In the genomic region with DNA sequence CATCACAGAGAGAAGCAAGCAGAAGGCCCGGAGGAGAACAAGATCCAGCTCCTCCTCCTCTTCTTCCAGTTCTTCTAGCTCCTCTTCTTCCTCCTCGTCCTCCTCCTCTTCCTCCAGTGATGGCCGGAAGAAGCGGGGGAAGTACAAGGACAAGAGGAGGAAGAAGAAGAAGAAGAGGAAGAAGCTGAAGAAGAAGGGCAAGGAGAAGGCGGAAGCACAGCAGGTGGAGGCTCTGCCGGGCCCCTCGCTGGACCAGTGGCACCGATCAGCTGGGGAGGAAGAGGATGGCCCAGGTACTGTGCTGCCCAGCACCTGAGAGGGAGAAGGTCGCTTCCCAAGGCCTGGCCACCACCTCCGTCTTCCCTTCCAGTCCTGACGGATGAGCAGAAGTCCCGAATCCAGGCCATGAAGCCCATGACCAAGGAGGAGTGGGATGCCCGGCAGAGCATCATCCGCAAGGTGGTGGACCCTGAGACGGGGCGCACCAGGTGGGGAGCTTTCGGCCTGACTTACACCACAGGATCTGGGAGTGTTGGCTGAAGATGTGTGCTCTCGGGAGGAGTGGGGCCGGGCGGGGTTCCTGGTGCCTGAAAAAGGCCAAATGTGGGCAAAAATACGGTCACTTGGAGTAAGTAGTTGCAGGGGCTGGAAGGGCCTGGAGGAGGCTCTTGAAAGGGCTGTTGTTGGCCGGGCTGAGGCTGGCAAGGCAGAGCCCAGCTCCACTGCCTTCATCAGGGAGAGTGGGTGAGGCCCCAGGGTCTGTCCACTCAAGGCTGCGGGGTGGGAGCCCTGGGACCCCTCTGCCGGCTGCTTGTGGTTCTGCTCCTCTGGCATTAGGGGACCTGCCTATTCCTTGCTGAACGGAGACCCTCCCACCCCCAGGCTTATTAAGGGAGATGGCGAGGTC, we compare ENCODE assay signal across 8 cellular contexts. TPM values are rescaled to one million over a fixed set of nuclear protein-coding genes. Genes with fewer than 3 reads are reported as not detected.
DNase-seq lines count a peak whose midpoint lies in the region; ATAC-seq and TF ChIP-seq lines count a peak whose summit lies in the region.

No MANE protein-coding gene starts in this region.

- POLR2A ChIA-PET in CD8-positive, alpha-beta memory T cell (lab: Charles Lee): interaction anchor here (0.6 to 1.3 kb wide), 2 partner anchors 16 to 620 kb away, joined by 3 to 4 read pairs; a partner anchor contains a TSS

- H3K9ac ChIP-seq in NT2/D1 (ENCODE audit: insufficient read length, low read depth) (peak overlapping the region; percentile 97), neural progenitor cell (peak overlapping the region; percentile 80)

- no peak for ATAC-seq in HG02870 (IDR thresholded peaks at IDR 0.05; ENCODE audit: unreplicated experiment)

- peak overlapping the region; percentile 26 to 88 (median 72) for H3K27ac Mint-ChIP-seq in CD8-positive, alpha-beta memory T cell
- H3K27ac Mint-ChIP-seq in neural progenitor cell: no peak overlapping the region

- peak overlapping the region; percentile 84 for H3K4me3 ChIP-seq in CD8-positive, alpha-beta memory T cell (ENCODE audit: low read length)
- peak overlapping the region; percentile 94 for H3K4me3 ChIP-seq in NT2/D1 (ENCODE audit: insufficient read length, low read depth)
- H3K4me3 ChIP-seq in ectodermal cell (ENCODE audit: insufficient read depth, low read depth, low read length): peak overlapping the region; percentile 76
- H3K4me3 ChIP-seq in neural progenitor cell: peak overlapping the region; percentile 92

- TF ChIP-seq CTCF in neural progenitor cell (IDR thresholded peaks at IDR 0.05): no peak

- H3K79me2 ChIP-seq in neural progenitor cell (ENCODE audit: low read depth): peaks cover 28% of the 10 kb centered on the region

- peak overlapping the region; percentile 75 for H3K27ac ChIP-seq in CD8-positive, alpha-beta memory T cell (ENCODE audit: low read depth, low read length)
- H3K27ac ChIP-seq in ectodermal cell (ENCODE audit: insufficient read depth, low read depth, low read length, poor library complexity, severe bottlenecking) (no peak overlapping the region), neural progenitor cell (no peak overlapping the region), caudate nucleus (ENCODE audit: low read depth, low read length) (no peak overlapping the region)

- H3K4me1 Mint-ChIP-seq in CD8-positive, alpha-beta memory T cell: peaks cover 29 to 63% (median 36%) of the 10 kb centered on the region in 3 donors
- H3K4me1 Mint-ChIP-seq in neural progenitor cell: peaks cover 47% of the 10 kb centered on the region

- CTCF ChIA-PET in CD8-positive, alpha-beta memory T cell (lab: Charles Lee): interaction anchor here (1.2 kb wide), 1 partner anchor 256 kb away, joined by 6 read pairs; no protein-coding TSS in a partner anchor

- peaks cover 43% of the 10 kb centered on the region for H3K4me1 ChIP-seq in CD8-positive, alpha-beta memory T cell (ENCODE audit: insufficient read depth, low read length)
- H3K4me1 ChIP-seq in NT2/D1 (ENCODE audit: insufficient read depth, insufficient read length) (peaks cover 29% of the 10 kb centered on the region), ectodermal cell (ENCODE audit: control insufficient read depth, insufficient read depth, low read length) (peaks cover 20% of the 10 kb centered on the region), neural progenitor cell (peaks cover 13% of the 10 kb centered on the region)

- H4K20me1 ChIP-seq in neural progenitor cell (ENCODE audit: low read depth): peaks cover 20% of the 10 kb centered on the region

- 91% methylated on average over 25 to 26 of the region's 26 CpGs for WGBS in ectodermal cell, 2 experiments

- H3K27me3 Mint-ChIP-seq in CD8-positive, alpha-beta memory T cell: no peaks in the 10 kb centered on the region
- H3K27me3 Mint-ChIP-seq in neural progenitor cell (ENCODE audit: insufficient read depth, low read depth): peaks cover 2% of the 10 kb centered on the region

- DNase-seq in CD8-positive, alpha-beta memory T cell: no peak
- DNase-seq in NT2/D1 (ENCODE audit: low read depth, low spot score): no peak
- no peak for DNase-seq in neural progenitor cell (ENCODE audit: low spot score)
- DNase-seq in HUDEP-2 (lab: John Stamatoyannopoulos, UW; ENCODE audit: unreplicated experiment in 76 of 76): no peak
- no peak for DNase-seq in caudate nucleus (lab: John Stamatoyannopoulos, UW)
- DNase-seq in effector CD8-positive, alpha-beta T cell (lab: John Stamatoyannopoulos, UW): no peak

- peak overlapping the region; percentile 76 to 93 (median 87) for H3K4me3 Mint-ChIP-seq in CD8-positive, alpha-beta memory T cell
- peak overlapping the region; percentile 91 for H3K4me3 Mint-ChIP-seq in neural progenitor cell

- H2AFZ ChIP-seq in neural progenitor cell (replicated peaks): no peak overlapping the region

- H3F3A ChIP-seq in neural progenitor cell (ENCODE audit: low read depth): no peaks in the 10 kb centered on the region

- peaks cover 0 to 40% (median 2%) of the 10 kb centered on the region in 3 donors for H3K36me3 Mint-ChIP-seq in CD8-positive, alpha-beta memory T cell
- peaks cover 4% of the 10 kb centered on the region for H3K36me3 Mint-ChIP-seq in neural progenitor cell

- peak overlapping the region; percentile 95 for H3K4me2 ChIP-seq in neural progenitor cell

- H3K9me3 ChIP-seq in CD8-positive, alpha-beta memory T cell (ENCODE audit: low read length): no peaks in the 10 kb centered on the region
- no peaks in the 10 kb centered on the region for H3K9me3 ChIP-seq in NT2/D1 (ENCODE audit: insufficient read depth, low read length)
- no peaks in the 10 kb centered on the region for H3K9me3 ChIP-seq in ectodermal cell (ENCODE audit: control insufficient read depth, low read length)
- no peaks in the 10 kb centered on the region for H3K9me3 ChIP-seq in neural progenitor cell (ENCODE audit: low read depth)

- no peaks in the 10 kb centered on the region for H3K27me3 ChIP-seq in CD8-positive, alpha-beta memory T cell (ENCODE audit: insufficient read depth, low read length, poor library complexity, severe bottlenecking)
- H3K27me3 ChIP-seq in NT2/D1 (ENCODE audit: insufficient read depth, insufficient read length): no peaks in the 10 kb centered on the region
- no peaks in the 10 kb centered on the region for H3K27me3 ChIP-seq in ectodermal cell (ENCODE audit: control insufficient read depth, insufficient read depth, low read length, poor library complexity, severe bottlenecking)
- no peaks in the 10 kb centered on the region for H3K27me3 ChIP-seq in neural progenitor cell

- H3K9me3 Mint-ChIP-seq in CD8-positive, alpha-beta memory T cell: peaks cover 0 to 1% (median 0%) of the 10 kb centered on the region in 5 donors
- H3K9me3 Mint-ChIP-seq in neural progenitor cell: no peaks in the 10 kb centered on the region

- no peaks in the 10 kb centered on the region for H3K36me3 ChIP-seq in CD8-positive, alpha-beta memory T cell (ENCODE audit: insufficient read depth, low read length)
- H3K36me3 ChIP-seq in NT2/D1 (ENCODE audit: insufficient read depth, insufficient read length, low read length): peaks cover 78% of the 10 kb centered on the region
- peaks cover 3% of the 10 kb centered on the region for H3K36me3 ChIP-seq in ectodermal cell (ENCODE audit: control insufficient read depth, insufficient read depth, low read length)
- no peaks in the 10 kb centered on the region for H3K36me3 ChIP-seq in neural progenitor cell

RNA-seq across cellular contexts. Expression of a gene that starts 1.4 kb away (rescaled TPM):
- total RNA-seq in CD8-positive, alpha-beta memory T cell: 100 to 1,000 TPM; 172 to 181 TPM
- polyA plus RNA-seq in CD8-positive, alpha-beta memory T cell: 246 TPM
- polyA plus RNA-seq in ectodermal cell (2013, experiment 1 of 4): 159 TPM
- polyA plus RNA-seq in ectodermal cell (2013, experiment 2 of 4): 151 TPM
- polyA plus RNA-seq in ectodermal cell (2013, experiment 3 of 4): 149 TPM
- 157 TPM for polyA plus RNA-seq in ectodermal cell (2013, experiment 4 of 4)
- total RNA-seq in neural progenitor cell (ENCODE audit: low replicate concordance): 83.8 and 143 TPM in 2 replicates

RNA-seq across cellular contexts. Expression of a gene that starts 6.8 kb away (rescaled TPM):
- 10 to 100 TPM; 27.7 to 29.5 TPM for total RNA-seq in CD8-positive, alpha-beta memory T cell
- 14.9 TPM for polyA plus RNA-seq in CD8-positive, alpha-beta memory T cell
- 16.6 TPM for polyA plus RNA-seq in ectodermal cell (2013, experiment 1 of 4)
- polyA plus RNA-seq in ectodermal cell (2013, experiment 2 of 4): 15.7 TPM
- polyA plus RNA-seq in ectodermal cell (2013, experiment 3 of 4): 9.0 TPM
- polyA plus RNA-seq in ectodermal cell (2013, experiment 4 of 4): 13.4 TPM
- total RNA-seq in neural progenitor cell (ENCODE audit: low replicate concordance): 9.9 and 20.6 TPM in 2 replicates

RNA-seq across cellular contexts. Expression of a gene that starts 15.6 kb away (rescaled TPM):
- total RNA-seq in CD8-positive, alpha-beta memory T cell: 1 to 10 TPM; 3.7 to 3.9 TPM
- 0.99 TPM for polyA plus RNA-seq in CD8-positive, alpha-beta memory T cell
- 6.7 TPM for polyA plus RNA-seq in ectodermal cell (2013, experiment 1 of 4)
- 6.1 TPM for polyA plus RNA-seq in ectodermal cell (2013, experiment 2 of 4)
- polyA plus RNA-seq in ectodermal cell (2013, experiment 3 of 4): 5.1 TPM
- polyA plus RNA-seq in ectodermal cell (2013, experiment 4 of 4): 4.4 TPM
- total RNA-seq in neural progenitor cell (ENCODE audit: low replicate concordance): 1.9 and 5.3 TPM in 2 replicates
